In genomic region chr10:122575776-122576175, GRCh38 we compare ENCODE assay signal across 28 cellular contexts. TPM values are rescaled to one million over a fixed set of nuclear protein-coding genes. Genes with fewer than 3 reads are reported as not detected.
"Had no signal": no experiment of that assay in that cellular context is flagged by ENCODE, and none has a peak within 500 bp of the region (broad histone marks: within the 10 kb centered on the region; RNA-seq: fewer than 3 reads in every experiment).

No MANE protein-coding gene starts in this region.

- H3K4me1 ChIP-seq: left ventricle myocardium inferior, right atrium auricular region, spleen, suprapubic skin, tibial artery, upper lobe of right lung, uterus had no signal

- H3K4me1 Mint-ChIP-seq: immature natural killer cell; mesothelial cell of epicardium; naive thymus-derived CD4-positive, alpha-beta T cell; stimulated activated effector memory CD8-positive, alpha-beta T cell treated with anti-CD3 and anti-CD28 coated beads, Interleukin-12 subunit alpha, Interleukin-12 subunit beta, amount 100 ng/mL, for 72 hours had no signal

- H3K36me3 Mint-ChIP-seq: immature natural killer cell; mesothelial cell of epicardium; naive thymus-derived CD4-positive, alpha-beta T cell; natural killer cell treated with Interleukin-12 subunit alpha and Interleukin-12 subunit beta and Interleukin-15 and Interleukin-18, amount 100 ng/mL, for 72 hours; stimulated activated effector memory CD8-positive, alpha-beta T cell treated with anti-CD3 and anti-CD28 coated beads, Interleukin-12 subunit alpha, Interleukin-12 subunit beta, amount 100 ng/mL, for 72 hours had no signal

- DNase-seq: hypothalamus; immature natural killer cell; left ventricle myocardium inferior; mesendoderm; naive thymus-derived CD4-positive, alpha-beta T cell; ovary; small intestine; spleen; stimulated activated CD4-positive, alpha-beta T cell treated with anti-CD3 and anti-CD28 coated beads, Interleukin-4, amount 100 ng/mL, for 24 hours; stimulated activated naive CD4-positive, alpha-beta T cell; tibial artery; trophoblast cell; upper lobe of right lung; uterus had no signal

- H3K9me3 ChIP-seq: ovary, suprapubic skin, thoracic aorta, upper lobe of right lung, uterus had no signal

- H3K4me3 Mint-ChIP-seq: immature natural killer cell; mesothelial cell of epicardium; naive thymus-derived CD4-positive, alpha-beta T cell; natural killer cell treated with Interleukin-12 subunit alpha and Interleukin-12 subunit beta and Interleukin-15 and Interleukin-18, amount 100 ng/mL, for 72 hours; stimulated activated effector memory CD8-positive, alpha-beta T cell treated with anti-CD3 and anti-CD28 coated beads, Interleukin-12 subunit alpha, Interleukin-12 subunit beta, amount 100 ng/mL, for 72 hours; stimulated activated naive CD8-positive, alpha-beta T cell treated with anti-CD3 and anti-CD28 coated beads, Interleukin-15, Interleukin-2, amounts not matched to agents 100 ng/mL and 50 ng/mL, for 24 hours had no signal

- H3K27me3 ChIP-seq: ovary, right atrium auricular region, spleen, tibial artery, upper lobe of right lung, uterus had no signal

- ATAC-seq: naive thymus-derived CD4-positive, alpha-beta T cell; natural killer cell treated with Interleukin-12 subunit alpha and Interleukin-12 subunit beta and Interleukin-15 and Interleukin-18, amount 100 ng/mL, for 72 hours; sciatic nerve; stimulated activated effector memory CD8-positive, alpha-beta T cell treated with anti-CD3 and anti-CD28 coated beads, Interleukin-12 subunit alpha, Interleukin-12 subunit beta, amount 100 ng/mL, for 72 hours; upper lobe of right lung had no signal

- FAIRE-seq: islet of Langerhans, small intestine had no signal

- H3K36me3 ChIP-seq: left ventricle myocardium inferior, ovary, right atrium auricular region, spleen, suprapubic skin, thoracic aorta, tibial artery, upper lobe of right lung, uterus had no signal

- H3K4me3 ChIP-seq: left ventricle myocardium inferior, lung, ovary, right atrium auricular region, spleen, suprapubic skin, thoracic aorta, tibial artery, upper lobe of right lung, uterus had no signal

- H3K27ac ChIP-seq: left ventricle myocardium inferior, ovary, right atrium auricular region, spleen, suprapubic skin, thoracic aorta, tibial artery, upper lobe of right lung, uterus had no signal

- H3K9me3 Mint-ChIP-seq: natural killer cell treated with Interleukin-12 subunit alpha and Interleukin-12 subunit beta and Interleukin-15 and Interleukin-18, amount 100 ng/mL, for 72 hours; stimulated activated effector memory CD8-positive, alpha-beta T cell treated with anti-CD3 and anti-CD28 coated beads, Interleukin-12 subunit alpha, Interleukin-12 subunit beta, amount 100 ng/mL, for 72 hours had no signal

- H3K27ac Mint-ChIP-seq: immature natural killer cell; mesothelial cell of epicardium; natural killer cell treated with Interleukin-12 subunit alpha and Interleukin-12 subunit beta and Interleukin-15 and Interleukin-18, amount 100 ng/mL, for 72 hours; progenitor cell of endocrine pancreas; stimulated activated effector memory CD8-positive, alpha-beta T cell treated with anti-CD3 and anti-CD28 coated beads, Interleukin-12 subunit alpha, Interleukin-12 subunit beta, amount 100 ng/mL, for 72 hours; stimulated activated naive CD8-positive, alpha-beta T cell treated with anti-CD3 and anti-CD28 coated beads, Interleukin-15, Interleukin-2, amounts not matched to agents 100 ng/mL and 50 ng/mL, for 24 hours had no signal

RNA-seq across cellular contexts. Expression of gene DMBT1, which starts 15.2 kb away (rescaled TPM):
- total RNA-seq: mesothelial cell of epicardium; mononuclear cell; naive thymus-derived CD4-positive, alpha-beta T cell; natural killer cell treated with Interleukin-12 subunit alpha and Interleukin-12 subunit beta and Interleukin-15 and Interleukin-18, amount 100 ng/mL, for 72 hours; pulmonary artery endothelial cell; sciatic nerve had no signal
- polyA plus RNA-seq: immature natural killer cell; naive thymus-derived CD4-positive, alpha-beta T cell; neural cell had no signal
